Comparison of ENCODE assay signal across 8 cellular contexts in the genomic region with DNA sequence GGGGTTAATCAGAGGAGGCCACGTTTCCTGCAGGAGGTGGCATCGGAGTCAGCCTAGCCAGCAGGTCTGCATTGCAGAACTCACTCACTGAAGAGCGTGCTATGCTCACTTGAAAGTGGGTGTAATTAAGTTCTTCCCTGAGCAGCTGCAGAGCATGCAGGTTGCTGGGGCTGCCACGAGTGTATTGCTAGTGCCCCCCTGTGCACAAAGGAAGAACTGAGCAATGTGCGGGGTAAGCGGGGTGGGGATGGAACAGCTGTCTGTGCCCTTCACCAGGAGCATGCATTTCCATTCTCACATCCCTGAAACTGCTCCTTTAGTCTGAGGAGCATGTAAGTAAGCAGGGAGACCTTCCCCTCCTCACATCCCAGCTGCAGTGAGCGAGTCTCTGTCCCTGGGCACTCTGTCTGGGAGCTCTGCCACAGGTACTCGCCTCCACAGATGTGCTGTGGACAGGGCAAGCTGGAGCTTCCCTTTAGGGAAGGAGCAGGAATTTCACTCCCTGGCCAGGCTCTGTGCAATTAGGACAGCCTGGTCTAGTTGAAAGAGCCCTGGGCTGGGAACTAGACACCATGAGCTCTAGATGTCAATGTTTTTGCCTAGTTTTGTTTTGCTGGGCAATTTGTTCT.
DNase-seq lines count a peak whose midpoint lies in the region; ATAC-seq and TF ChIP-seq lines count a peak whose summit lies in the region.

No MANE protein-coding gene starts in this region.

- H3K27ac ChIP-seq in testis (no peak overlapping the region), ovary (no peak overlapping the region), tibial artery (no peak overlapping the region)

- H3K9ac ChIP-seq in Loucy (ENCODE audit: low read depth, low read length, poor library complexity, severe bottlenecking): no peak overlapping the region

- peak; percentile 35; the same call in 1 of the 2 replicates for TF ChIP-seq CTCF in Loucy (conservative IDR thresholded peaks at IDR 0.05; ENCODE audit: low read length)
- TF ChIP-seq CTCF in testis (IDR thresholded peaks at IDR 0.05): no peak
- no peak for TF ChIP-seq CTCF in ovary (IDR thresholded peaks at IDR 0.05)
- TF ChIP-seq CTCF in tibial artery (IDR thresholded peaks at IDR 0.05): no peak

- H3K36me3 ChIP-seq in Loucy (ENCODE audit: insufficient read depth, low read length) (no peaks in the 10 kb centered on the region), testis (ENCODE audit: low read depth, missing control alignments) (no peaks in the 10 kb centered on the region), ovary (no peaks in the 10 kb centered on the region), tibial artery (no peaks in the 10 kb centered on the region)

- H3K9me3 ChIP-seq in Loucy (ENCODE audit: insufficient read depth, low read depth, low read length) (no peaks in the 10 kb centered on the region), testis (no peaks in the 10 kb centered on the region), ovary (no peaks in the 10 kb centered on the region), tibial artery (no peaks in the 10 kb centered on the region)

- H3K9me2 ChIP-seq in Loucy (replicated peaks; ENCODE audit: low read depth, low read length): no peaks in the 10 kb centered on the region

- H3F3A ChIP-seq in Loucy (ENCODE audit: low read depth): no peaks in the 10 kb centered on the region

- H3K4me2 ChIP-seq in Loucy (ENCODE audit: low read depth, low read length, poor library complexity, severe bottlenecking): no peak overlapping the region

- H2AFZ ChIP-seq in Loucy (ENCODE audit: low read length): no peak overlapping the region

- H3K27me3 ChIP-seq in Loucy (ENCODE audit: insufficient read depth, low read length, poor library complexity, severe bottlenecking) (no peaks in the 10 kb centered on the region), testis (no peaks in the 10 kb centered on the region), ovary (no peaks in the 10 kb centered on the region), tibial artery (no peaks in the 10 kb centered on the region)

- DNase-seq in EH (ENCODE audit: low read depth): peak; percentile 56
- peak; percentile 16 for DNase-seq in SK-N-DZ (ENCODE audit: low spot score)
- DNase-seq in left ventricle myocardium superior: peak; percentile 34
- DNase-seq in testis: peak; percentile 42
- DNase-seq in ovary: no peak
- DNase-seq in tibial artery: no peak

- H3K4me1 ChIP-seq in Loucy (ENCODE audit: insufficient read depth, low read length, poor library complexity, severe bottlenecking): no peaks in the 10 kb centered on the region
- no peaks in the 10 kb centered on the region for H3K4me1 ChIP-seq in testis
- no peaks in the 10 kb centered on the region for H3K4me1 ChIP-seq in ovary (ENCODE audit: insufficient read depth)
- H3K4me1 ChIP-seq in tibial artery: no peaks in the 10 kb centered on the region

- TF ChIP-seq EP300 in ovary (IDR thresholded peaks at IDR 0.05): no peak

- no peaks in the 10 kb centered on the region for H4K20me1 ChIP-seq in Loucy (ENCODE audit: insufficient read depth, low read length, poor library complexity, severe bottlenecking)

- H3K4me3 ChIP-seq in Loucy (ENCODE audit: low read length, poor library complexity, severe bottlenecking) (no peak overlapping the region), testis (no peak overlapping the region), ovary (no peak overlapping the region), tibial artery (no peak overlapping the region)

- ATAC-seq in GM21529 (IDR thresholded peaks at IDR 0.05; ENCODE audit: unreplicated experiment) (peak; percentile 90), left ventricle myocardium superior (peak; percentile 88)

- intact Hi-C loops in left ventricle myocardium superior (cut with micrococcal nuclease) (no loop called here), testis (cut with DNase I; ENCODE audit: low total_unique reads) (no loop called here), ovary (cut with DNase I) (no loop called here), tibial artery (cut with DNase I; ENCODE audit: low total_unique reads) (no loop called here)

- TF ChIP-seq POLR2A in testis (IDR thresholded peaks at IDR 0.05) (no peak), ovary (IDR thresholded peaks at IDR 0.05) (no peak)

- 33 to 34% methylated on average over 7 to 8 of the region's 8 CpGs for WGBS in testis, 2 donors
- WGBS in ovary, 3 donors: 5 to 22% (median 10%) methylated on average over 8 of the region's 8 CpGs

- no peaks in the 10 kb centered on the region for H3K79me2 ChIP-seq in Loucy (ENCODE audit: insufficient read depth, low read length)

Comparison
In these comparisons a context has a peak if more than half of its experiments do, and no peak if none do; other contexts are left out.
1. DNase-seq: peak in EH (single experiment), SK-N-DZ (single experiment), left ventricle myocardium superior (single experiment) and testis (single experiment); none in ovary (0 of 5) and tibial artery (0 of 2).